Comparison of ENCODE assay signal across 9 cellular contexts in genomic region chr19:33311326-33311682, GRCh38. TPM values are rescaled to one million over a fixed set of nuclear protein-coding genes. Genes with fewer than 3 reads are reported as not detected.
DNase-seq lines count a peak whose midpoint lies in the region; ATAC-seq and TF ChIP-seq lines count a peak whose summit lies in the region.
"Had no signal": no experiment of that assay in that cellular context is flagged by ENCODE, and none has a peak within 500 bp of the region (broad histone marks: within the 10 kb centered on the region; RNA-seq: fewer than 3 reads in every experiment).

No MANE protein-coding gene starts in this region.

- peak; percentile 35 for DNase-seq in stimulated activated naive CD8-positive, alpha-beta T cell treated with anti-CD3 and anti-CD28 coated beads, Interleukin-15, Interleukin-2, amounts not matched to agents 100 U/mL and 50 U/mL, for 24 hours
- DNase-seq in stimulated activated naive CD8-positive, alpha-beta T cell treated with anti-CD3 and anti-CD28 coated beads, Interleukin-15, amount 100 ng/mL, for 72 hours: no peak
- DNase-seq in RWPE2 (ENCODE audit: low spot score) (no peak), left colon (peak in 1 of 2 donors; percentile 57), NCI-H446 (lab: John Stamatoyannopoulos, UW) (no peak), NCI-H1930 (lab: John Stamatoyannopoulos, UW) (no peak)
- no peak for DNase-seq in activated CD8-positive, alpha-beta memory T cell treated with anti-CD3 and anti-CD28 coated beads for 24 hours

- no peak overlapping the region for H3K27ac Mint-ChIP-seq in stimulated activated naive CD8-positive, alpha-beta T cell treated with anti-CD3 and anti-CD28 coated beads, Interleukin-15, amount 100 ng/mL, for 72 hours

- no peak overlapping the region for H3K4me3 ChIP-seq in RWPE2 (ENCODE audit: severe bottlenecking)
- H3K4me3 ChIP-seq: BLaER1 had no signal

- TF ChIP-seq CTCF in RWPE2 (IDR thresholded peaks at IDR 0.05; ENCODE audit: poor library complexity, severe bottlenecking): peak; percentile 2

- no peak overlapping the region for H3K27ac ChIP-seq in RWPE2 (ENCODE audit: poor library complexity, severe bottlenecking)
- H3K27ac ChIP-seq: BLaER1 had no signal

- intact Hi-C loops in left colon (cut with DNase I, micrococcal nuclease): no loop called here

- H3K9me3 ChIP-seq in RWPE2 (ENCODE audit: severe bottlenecking): no peaks in the 10 kb centered on the region
- H3K9me3 ChIP-seq: BLaER1 had no signal

- H3K4me3 Mint-ChIP-seq in stimulated activated naive CD8-positive, alpha-beta T cell treated with anti-CD3 and anti-CD28 coated beads, Interleukin-15, amount 100 ng/mL, for 72 hours: no peak overlapping the region

- H3K4me1 ChIP-seq in RWPE2 (ENCODE audit: insufficient read depth, poor library complexity, severe bottlenecking): peaks cover 3% of the 10 kb centered on the region

- no peaks in the 10 kb centered on the region for H3K9me3 Mint-ChIP-seq in stimulated activated naive CD8-positive, alpha-beta T cell treated with anti-CD3 and anti-CD28 coated beads, Interleukin-15, amount 100 ng/mL, for 72 hours

- no peaks in the 10 kb centered on the region for H3K4me1 Mint-ChIP-seq in stimulated activated naive CD8-positive, alpha-beta T cell treated with anti-CD3 and anti-CD28 coated beads, Interleukin-15, amount 100 ng/mL, for 72 hours

- ATAC-seq in stimulated activated naive CD8-positive, alpha-beta T cell treated with anti-CD3 and anti-CD28 coated beads, Interleukin-15, Interleukin-2, amounts not matched to agents 100 U/mL and 50 U/mL, for 24 hours: no peak
- ATAC-seq in stimulated activated naive CD8-positive, alpha-beta T cell treated with anti-CD3 and anti-CD28 coated beads, Interleukin-15, amount 100 ng/mL, for 72 hours: no peak
- ATAC-seq in RWPE2 (ENCODE audit: low read depth) (peak; percentile 25; the same call in 1 of the 3 replicates), left colon (peak; percentile 69), HG02763 (IDR thresholded peaks at IDR 0.05; ENCODE audit: unreplicated experiment) (no peak)

- no peaks in the 10 kb centered on the region for H3K27me3 ChIP-seq in RWPE2 (ENCODE audit: insufficient read depth, poor library complexity, severe bottlenecking)
- H3K27me3 ChIP-seq: BLaER1 had no signal

- H3K36me3 ChIP-seq in RWPE2 (ENCODE audit: low read depth): no peaks in the 10 kb centered on the region
- H3K36me3 ChIP-seq: BLaER1 had no signal

- peaks cover 34% of the 10 kb centered on the region for H3K27me3 Mint-ChIP-seq in stimulated activated naive CD8-positive, alpha-beta T cell treated with anti-CD3 and anti-CD28 coated beads, Interleukin-15, amount 100 ng/mL, for 72 hours

RNA-seq across cellular contexts. Expression of gene CEBPA, which starts 9.0 kb away (rescaled TPM):
- total RNA-seq in left colon: 10 to 100 TPM; 70.6 to 73.5 TPM

Comparison
In these comparisons a context has a peak if more than half of its experiments do, and no peak if none do; other contexts are left out.
1. ATAC-seq: peak in RWPE2 (single experiment) and left colon (single experiment); none in stimulated activated naive CD8-positive, alpha-beta T cell treated with anti-CD3 and anti-CD28 coated beads, Interleukin-15, Interleukin-2, amounts not matched to agents 100 U/mL and 50 U/mL, for 24 hours (single experiment), stimulated activated naive CD8-positive, alpha-beta T cell treated with anti-CD3 and anti-CD28 coated beads, Interleukin-15, amount 100 ng/mL, for 72 hours (single experiment) and HG02763 (single experiment).